1 cellular context compared by ENCODE assay signal in the genomic region with DNA sequence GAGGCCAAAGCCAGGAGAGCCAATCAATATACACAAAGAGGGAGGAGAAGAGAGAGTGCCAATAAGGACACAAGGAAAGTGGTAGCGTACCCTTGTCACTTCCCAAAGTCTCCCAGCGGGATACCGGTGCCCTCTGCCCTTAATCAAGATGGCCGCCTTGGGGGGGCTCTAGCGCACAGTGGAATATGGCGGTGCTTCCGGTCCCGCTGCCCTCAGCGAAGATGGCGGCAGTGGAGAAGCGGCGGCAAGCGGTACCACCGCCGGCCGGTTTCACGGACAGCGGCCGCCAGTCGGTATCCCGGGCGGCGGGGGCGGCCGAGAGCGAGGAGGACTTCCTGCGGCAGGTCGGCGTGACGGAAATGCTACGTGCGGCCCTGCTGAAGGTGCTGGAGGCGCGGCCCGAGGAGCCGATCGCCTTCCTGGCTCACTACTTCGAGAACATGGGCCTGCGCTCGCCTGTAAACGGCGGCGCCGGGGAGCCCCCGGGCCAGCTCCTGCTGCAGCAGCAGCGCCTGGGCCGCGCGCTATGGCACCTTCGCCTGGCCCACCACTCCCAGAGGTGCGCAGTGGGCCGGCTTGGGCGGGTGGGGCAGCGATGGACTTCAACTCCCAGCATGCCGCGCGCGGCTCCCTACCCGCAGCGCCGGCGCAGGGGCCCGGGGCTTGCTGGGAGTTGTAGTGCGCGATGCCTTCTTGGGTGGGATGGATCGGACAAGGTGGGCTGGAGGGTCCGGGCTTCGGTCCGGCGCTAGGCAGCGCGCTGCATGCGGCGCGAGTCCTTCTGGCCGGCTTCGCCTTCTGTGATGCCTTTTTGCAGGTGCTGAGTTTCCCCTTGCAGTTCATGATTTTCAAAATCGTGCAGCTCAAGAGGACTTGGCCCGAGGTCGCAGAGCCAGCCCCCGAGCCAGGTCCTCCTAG.
TF ChIP-seq lines count a peak whose summit lies in the region.

A gene with protein sequence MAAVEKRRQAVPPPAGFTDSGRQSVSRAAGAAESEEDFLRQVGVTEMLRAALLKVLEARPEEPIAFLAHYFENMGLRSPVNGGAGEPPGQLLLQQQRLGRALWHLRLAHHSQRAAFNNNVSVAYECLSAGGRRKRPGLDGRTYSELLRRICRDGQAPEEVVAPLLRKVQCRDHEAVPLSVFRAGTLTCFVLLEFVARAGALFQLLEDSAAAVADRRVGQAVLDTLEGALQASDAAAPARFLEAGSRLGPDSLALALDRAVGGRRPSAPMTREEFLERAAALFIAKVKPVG (plus strand): TSS at position 212 of the 918 bp plus-strand sequence. CDS start 10 bp downstream, at position 222.

TF ChIP-seq in HepG2, 621 proteins besides CTCF, POLR2A, EP300 and RAD21 (continued from another document and continues in another):
- TF ChIP-seq PCBP2 (optimal IDR thresholded peaks at IDR 0.05; ENCODE audit: low read depth, low read length, poor library complexity, severe bottlenecking) (no peak), NR2F2 (IDR thresholded peaks at IDR 0.05; ENCODE audit: borderline replicate concordance, low read depth) (no peak), ZNF33A (CRISPR knock-in tag; IDR thresholded peaks at IDR 0.05; ENCODE audit: borderline replicate concordance) (0 out of 2 replicates have a peak, but pooled peaks have one; percentile 38), HDAC1 (CRISPR knock-in tag; IDR thresholded peaks at IDR 0.05) (peak; percentile 58; the same call in 1 of the 2 replicates), RFX5 (IDR thresholded peaks at IDR 0.05; ENCODE audit: low read depth, low read length) (peak; percentile 67), SETDB1 (CRISPR knock-in tag; IDR thresholded peaks at IDR 0.05; ENCODE audit: borderline replicate concordance) (no peak), ZNF546 (CRISPR knock-in tag; conservative IDR thresholded peaks at IDR 0.05) (peak; percentile 85), EZH2 (conservative IDR thresholded peaks at IDR 0.05; ENCODE audit: low read depth, low read length) (no peak), ISL2 (CRISPR knock-in tag; IDR thresholded peaks at IDR 0.05) (peak; percentile 37; the same call in 1 of the 2 replicates), ZNF296 (CRISPR knock-in tag; conservative IDR thresholded peaks at IDR 0.05) (no peak), BRCA1 (CRISPR knock-in tag; IDR thresholded peaks at IDR 0.05) (no peak), MYC (CRISPR knock-in tag; IDR thresholded peaks at IDR 0.05; ENCODE audit: borderline replicate concordance) (peak; percentile 39), NR2C2 (CRISPR knock-in tag; IDR thresholded peaks at IDR 0.05; ENCODE audit: borderline replicate concordance) (peak; percentile 90), ZBTB8A (CRISPR knock-in tag; IDR thresholded peaks at IDR 0.05; ENCODE audit: borderline replicate concordance, low read depth) (no peak), ZNF790 (CRISPR knock-in tag; IDR thresholded peaks at IDR 0.05; ENCODE audit: borderline replicate concordance) (peak; percentile 65; the same call in 1 of the 2 replicates), NFIC (IDR thresholded peaks at IDR 0.05; ENCODE audit: low read length) (no peak), MLLT10 (CRISPR knock-in tag; IDR thresholded peaks at IDR 0.05) (no peak), ZNF709 (CRISPR knock-in tag; IDR thresholded peaks at IDR 0.05) (no peak; the same call in 1 of the 2 replicates), PRPF4 (IDR thresholded peaks at IDR 0.05; ENCODE audit: low read depth, low read length, poor library complexity, severe bottlenecking) (no peak), MED1 (CRISPR knock-in tag; IDR thresholded peaks at IDR 0.05) (peak; percentile 58), ZNF232 (CRISPR knock-in tag; IDR thresholded peaks at IDR 0.05; ENCODE audit: borderline replicate concordance) (no peak; the same call in 1 of the 2 replicates), ZBTB42 (CRISPR knock-in tag; IDR thresholded peaks at IDR 0.05) (no peak), HIVEP1 (CRISPR knock-in tag; IDR thresholded peaks at IDR 0.05) (0 out of 2 replicates have a peak, but pooled peaks have one; percentile 54), ERF (CRISPR knock-in tag; IDR thresholded peaks at IDR 0.05) (peak; percentile 59; the same call in 1 of the 2 replicates), ZNF335 (CRISPR knock-in tag; IDR thresholded peaks at IDR 0.05) (no peak), XBP1 (CRISPR knock-in tag; IDR thresholded peaks at IDR 0.05) (no peak), ZNF766 (CRISPR knock-in tag; IDR thresholded peaks at IDR 0.05; ENCODE audit: borderline replicate concordance) (no peak), ZNF264 (CRISPR knock-in tag; IDR thresholded peaks at IDR 0.05) (peak; percentile 32; the same call in 1 of the 2 replicates), SALL1 (CRISPR knock-in tag; IDR thresholded peaks at IDR 0.05) (peak; percentile 75), FOXA1 (IDR thresholded peaks at IDR 0.05) (no peak), FOXA1 (CRISPR knock-in tag; IDR thresholded peaks at IDR 0.05) (no peak; the same call in 1 of the 2 replicates), ZNF563 (CRISPR knock-in tag; IDR thresholded peaks at IDR 0.05) (peak; percentile 61; the same call in 1 of the 2 replicates), KMT2A (CRISPR knock-in tag; IDR thresholded peaks at IDR 0.05) (no peak; the same call in 1 of the 2 replicates), HNRNPLL (IDR thresholded peaks at IDR 0.05; ENCODE audit: low read depth, low read length, poor library complexity, severe bottlenecking) (peak; percentile 22), ZMAT3 (CRISPR knock-in tag; conservative IDR thresholded peaks at IDR 0.05) (0 out of 2 replicates have a peak, but pooled peaks have one; percentile 15), HHEX (CRISPR knock-in tag; IDR thresholded peaks at IDR 0.05) (no peak), FIP1L1 (IDR thresholded peaks at IDR 0.05; ENCODE audit: borderline replicate concordance, insufficient read depth, low read depth, low read length) (no peak)
- TF ChIP-seq, protein P1, sequence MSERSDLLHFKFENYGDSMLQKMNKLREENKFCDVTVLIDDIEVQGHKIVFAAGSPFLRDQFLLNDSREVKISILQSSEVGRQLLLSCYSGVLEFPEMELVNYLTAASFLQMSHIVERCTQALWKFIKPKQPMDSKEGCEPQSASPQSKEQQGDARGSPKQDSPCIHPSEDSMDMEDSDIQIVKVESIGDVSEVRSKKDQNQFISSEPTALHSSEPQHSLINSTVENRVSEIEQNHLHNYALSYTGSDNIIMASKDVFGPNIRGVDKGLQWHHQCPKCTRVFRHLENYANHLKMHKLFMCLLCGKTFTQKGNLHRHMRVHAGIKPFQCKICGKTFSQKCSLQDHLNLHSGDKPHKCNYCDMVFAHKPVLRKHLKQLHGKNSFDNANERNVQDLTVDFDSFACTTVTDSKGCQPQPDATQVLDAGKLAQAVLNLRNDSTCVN (CRISPR knock-in tag; IDR thresholded peaks at IDR 0.05; ENCODE audit: borderline replicate concordance), result no peak; the same call in 1 of the 2 replicates
- TF ChIP-seq, protein P2, sequence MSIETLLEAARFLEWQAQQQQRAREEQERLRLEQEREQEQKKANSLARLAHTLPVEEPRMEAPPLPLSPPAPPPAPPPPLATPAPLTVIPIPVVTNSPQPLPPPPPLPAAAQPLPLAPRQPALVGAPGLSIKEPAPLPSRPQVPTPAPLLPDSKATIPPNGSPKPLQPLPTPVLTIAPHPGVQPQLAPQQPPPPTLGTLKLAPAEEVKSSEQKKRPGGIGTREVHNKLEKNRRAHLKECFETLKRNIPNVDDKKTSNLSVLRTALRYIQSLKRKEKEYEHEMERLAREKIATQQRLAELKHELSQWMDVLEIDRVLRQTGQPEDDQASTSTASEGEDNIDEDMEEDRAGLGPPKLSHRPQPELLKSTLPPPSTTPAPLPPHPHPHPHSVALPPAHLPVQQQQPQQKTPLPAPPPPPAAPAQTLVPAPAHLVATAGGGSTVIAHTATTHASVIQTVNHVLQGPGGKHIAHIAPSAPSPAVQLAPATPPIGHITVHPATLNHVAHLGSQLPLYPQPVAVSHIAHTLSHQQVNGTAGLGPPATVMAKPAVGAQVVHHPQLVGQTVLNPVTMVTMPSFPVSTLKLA (IDR thresholded peaks at IDR 0.05), result no peak
- TF ChIP-seq, protein P3, sequence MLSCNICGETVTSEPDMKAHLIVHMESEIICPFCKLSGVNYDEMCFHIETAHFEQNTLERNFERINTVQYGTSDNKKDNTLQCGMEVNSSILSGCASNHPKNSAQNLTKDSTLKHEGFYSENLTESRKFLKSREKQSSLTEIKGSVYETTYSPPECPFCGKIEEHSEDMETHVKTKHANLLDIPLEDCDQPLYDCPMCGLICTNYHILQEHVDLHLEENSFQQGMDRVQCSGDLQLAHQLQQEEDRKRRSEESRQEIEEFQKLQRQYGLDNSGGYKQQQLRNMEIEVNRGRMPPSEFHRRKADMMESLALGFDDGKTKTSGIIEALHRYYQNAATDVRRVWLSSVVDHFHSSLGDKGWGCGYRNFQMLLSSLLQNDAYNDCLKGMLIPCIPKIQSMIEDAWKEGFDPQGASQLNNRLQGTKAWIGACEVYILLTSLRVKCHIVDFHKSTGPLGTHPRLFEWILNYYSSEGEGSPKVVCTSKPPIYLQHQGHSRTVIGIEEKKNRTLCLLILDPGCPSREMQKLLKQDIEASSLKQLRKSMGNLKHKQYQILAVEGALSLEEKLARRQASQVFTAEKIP (CRISPR knock-in tag; IDR thresholded peaks at IDR 0.05; ENCODE audit: borderline replicate concordance), result no peak
- TF ChIP-seq, protein P4, sequence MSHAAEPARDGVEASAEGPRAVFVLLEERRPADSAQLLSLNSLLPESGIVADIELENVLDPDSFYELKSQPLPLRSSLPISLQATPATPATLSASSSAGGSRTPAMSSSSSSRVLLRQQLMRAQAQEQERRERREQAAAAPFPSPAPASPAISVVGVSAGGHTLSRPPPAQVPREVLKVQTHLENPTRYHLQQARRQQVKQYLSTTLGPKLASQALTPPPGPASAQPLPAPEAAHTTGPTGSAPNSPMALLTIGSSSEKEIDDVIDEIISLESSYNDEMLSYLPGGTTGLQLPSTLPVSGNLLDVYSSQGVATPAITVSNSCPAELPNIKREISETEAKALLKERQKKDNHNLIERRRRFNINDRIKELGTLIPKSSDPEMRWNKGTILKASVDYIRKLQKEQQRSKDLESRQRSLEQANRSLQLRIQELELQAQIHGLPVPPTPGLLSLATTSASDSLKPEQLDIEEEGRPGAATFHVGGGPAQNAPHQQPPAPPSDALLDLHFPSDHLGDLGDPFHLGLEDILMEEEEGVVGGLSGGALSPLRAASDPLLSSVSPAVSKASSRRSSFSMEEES (CRISPR knock-in tag; IDR thresholded peaks at IDR 0.05), result 0 out of 2 replicates have a peak, but pooled peaks have one; percentile 8
- TF ChIP-seq, protein P5, sequence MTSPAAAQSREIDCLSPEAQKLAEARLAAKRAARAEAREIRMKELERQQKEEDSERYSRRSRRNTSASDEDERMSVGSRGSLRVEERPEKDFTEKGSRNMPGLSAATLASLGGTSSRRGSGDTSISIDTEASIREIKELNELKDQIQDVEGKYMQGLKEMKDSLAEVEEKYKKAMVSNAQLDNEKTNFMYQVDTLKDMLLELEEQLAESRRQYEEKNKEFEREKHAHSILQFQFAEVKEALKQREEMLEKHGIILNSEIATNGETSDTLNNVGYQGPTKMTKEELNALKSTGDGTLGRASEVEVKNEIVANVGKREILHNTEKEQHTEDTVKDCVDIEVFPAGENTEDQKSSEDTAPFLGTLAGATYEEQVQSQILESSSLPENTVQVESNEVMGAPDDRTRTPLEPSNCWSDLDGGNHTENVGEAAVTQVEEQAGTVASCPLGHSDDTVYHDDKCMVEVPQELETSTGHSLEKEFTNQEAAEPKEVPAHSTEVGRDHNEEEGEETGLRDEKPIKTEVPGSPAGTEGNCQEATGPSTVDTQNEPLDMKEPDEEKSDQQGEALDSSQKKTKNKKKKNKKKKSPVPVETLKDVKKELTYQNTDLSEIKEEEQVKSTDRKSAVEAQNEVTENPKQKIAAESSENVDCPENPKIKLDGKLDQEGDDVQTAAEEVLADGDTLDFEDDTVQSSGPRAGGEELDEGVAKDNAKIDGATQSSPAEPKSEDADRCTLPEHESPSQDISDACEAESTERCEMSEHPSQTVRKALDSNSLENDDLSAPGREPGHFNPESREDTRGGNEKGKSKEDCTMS (CRISPR knock-in tag; conservative IDR thresholded peaks at IDR 0.05), result no peak
- TF ChIP-seq, protein P6, sequence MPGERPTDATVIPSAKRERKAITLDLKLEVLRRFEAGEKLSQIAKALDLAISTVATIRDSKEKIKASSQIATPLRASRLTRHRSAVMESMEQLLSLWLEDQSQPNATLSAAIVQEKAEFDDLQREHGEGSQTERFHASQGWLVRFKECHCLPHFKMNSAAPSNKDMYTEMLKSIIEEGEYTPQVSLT (CRISPR knock-in tag; IDR thresholded peaks at IDR 0.05; ENCODE audit: borderline replicate concordance, low read depth), result no peak; the same call in 1 of the 2 replicates
- TF ChIP-seq, protein P7, sequence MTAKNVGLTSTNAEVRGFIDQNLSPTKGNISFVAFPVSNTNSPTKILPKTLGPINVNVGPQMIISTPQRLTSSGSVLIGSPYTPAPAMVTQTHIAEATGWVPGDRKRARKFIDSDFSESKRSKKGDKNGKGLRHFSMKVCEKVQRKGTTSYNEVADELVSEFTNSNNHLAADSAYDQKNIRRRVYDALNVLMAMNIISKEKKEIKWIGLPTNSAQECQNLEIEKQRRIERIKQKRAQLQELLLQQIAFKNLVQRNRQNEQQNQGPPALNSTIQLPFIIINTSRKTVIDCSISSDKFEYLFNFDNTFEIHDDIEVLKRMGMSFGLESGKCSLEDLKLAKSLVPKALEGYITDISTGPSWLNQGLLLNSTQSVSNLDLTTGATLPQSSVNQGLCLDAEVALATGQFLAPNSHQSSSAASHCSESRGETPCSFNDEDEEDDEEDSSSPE (CRISPR knock-in tag; IDR thresholded peaks at IDR 0.05), result no peak
- TF ChIP-seq, protein P8, sequence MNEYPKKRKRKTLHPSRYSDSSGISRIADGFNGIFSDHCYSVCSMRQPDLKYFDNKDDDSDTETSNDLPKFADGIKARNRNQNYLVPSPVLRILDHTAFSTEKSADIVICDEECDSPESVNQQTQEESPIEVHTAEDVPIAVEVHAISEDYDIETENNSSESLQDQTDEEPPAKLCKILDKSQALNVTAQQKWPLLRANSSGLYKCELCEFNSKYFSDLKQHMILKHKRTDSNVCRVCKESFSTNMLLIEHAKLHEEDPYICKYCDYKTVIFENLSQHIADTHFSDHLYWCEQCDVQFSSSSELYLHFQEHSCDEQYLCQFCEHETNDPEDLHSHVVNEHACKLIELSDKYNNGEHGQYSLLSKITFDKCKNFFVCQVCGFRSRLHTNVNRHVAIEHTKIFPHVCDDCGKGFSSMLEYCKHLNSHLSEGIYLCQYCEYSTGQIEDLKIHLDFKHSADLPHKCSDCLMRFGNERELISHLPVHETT (CRISPR knock-in tag; conservative IDR thresholded peaks at IDR 0.05), result peak; percentile 49; the same call in 1 of the 2 replicates
- TF ChIP-seq, protein P9, sequence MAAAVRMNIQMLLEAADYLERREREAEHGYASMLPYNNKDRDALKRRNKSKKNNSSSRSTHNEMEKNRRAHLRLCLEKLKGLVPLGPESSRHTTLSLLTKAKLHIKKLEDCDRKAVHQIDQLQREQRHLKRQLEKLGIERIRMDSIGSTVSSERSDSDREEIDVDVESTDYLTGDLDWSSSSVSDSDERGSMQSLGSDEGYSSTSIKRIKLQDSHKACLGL (CRISPR knock-in tag; IDR thresholded peaks at IDR 0.05), result peak; percentile 55; the same call in 1 of the 2 replicates
